Comparison of ENCODE assay signal across 8 cellular contexts in the genomic region with DNA sequence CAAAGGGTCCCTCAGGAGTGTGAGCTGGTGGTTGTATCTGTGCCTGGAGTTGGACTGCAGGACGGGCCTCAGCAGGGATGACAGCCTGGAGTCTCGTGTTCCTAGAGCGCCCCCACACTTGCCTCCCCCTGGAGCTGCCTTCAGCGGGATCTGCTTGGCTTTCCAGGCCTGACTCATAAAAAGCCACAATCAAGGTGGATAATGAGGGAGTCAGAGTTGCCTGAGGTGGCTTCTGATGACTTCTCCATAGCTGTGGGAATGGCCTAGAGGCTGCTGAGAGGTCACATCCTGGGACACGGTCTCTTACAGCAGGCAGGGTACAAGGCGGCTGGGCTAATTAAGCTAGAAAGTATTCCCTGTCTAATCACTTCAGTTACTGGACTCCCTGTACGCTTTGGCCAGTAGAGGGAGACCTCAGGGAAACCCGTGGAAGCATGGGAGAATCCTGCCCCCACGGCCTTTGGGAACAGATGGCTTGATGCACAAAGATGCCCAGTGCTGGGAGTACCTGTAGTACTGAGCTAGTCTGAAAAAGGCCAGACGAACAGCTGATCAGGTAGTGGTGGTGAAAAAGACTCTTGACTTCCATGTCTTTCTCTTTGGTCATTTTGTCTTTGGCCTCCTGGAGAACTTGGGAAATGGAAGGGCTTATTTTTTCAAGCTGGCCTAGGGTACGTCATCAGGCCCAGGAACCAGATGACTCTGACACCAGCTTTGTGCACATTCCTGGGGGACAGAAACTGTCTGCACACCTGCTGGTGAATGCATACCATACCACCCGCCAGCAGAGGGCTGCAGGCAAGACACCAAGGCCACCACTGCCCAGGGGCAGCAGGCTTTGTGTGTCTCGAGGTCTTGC. TPM values are rescaled to one million over a fixed set of nuclear protein-coding genes. Genes with fewer than 3 reads are reported as not detected.
A peak's percentile ranks its signal among the peaks of the same experiment; 100 is the strongest.
DNase-seq lines count a peak whose midpoint lies in the region; ATAC-seq, FAIRE-seq and TF ChIP-seq lines count a peak whose summit lies in the region.

No MANE protein-coding gene starts in this region.

- H3K4me3 Mint-ChIP-seq in Caco-2 (ENCODE audit: unreplicated experiment), result no peak overlapping the region

- peak; percentile 71 to 76 for DNase-seq in Caco-2
- DNase-seq in NCI-H82 (lab: John Stamatoyannopoulos, UW), result peak; percentile 88
- DNase-seq in dorsolateral prefrontal cortex, result peak in 2 of 10 donors; percentile 35 to 84
- DNase-seq in pancreas, result peak in 4 of 6 donors; percentile 48 to 73 (median 63)
- no peak for DNase-seq in stimulated activated naive CD4-positive, alpha-beta T cell (lab: John Stamatoyannopoulos, UW)
- DNase-seq in mesenteric fat pad (ENCODE audit: low spot score), result no peak
- DNase-seq in NCI-H2196 treated with DMSO at 0.1 percent for 48 hours (lab: John Stamatoyannopoulos, UW; ENCODE audit: unreplicated experiment), result no peak

- BruUV-seq in Caco-2 (replicated peaks; lab: Mats Ljungman, UMichigan), result no TSS peak

- intact Hi-C loops in Caco-2 (cut with micrococcal nuclease; ENCODE audit: unreplicated experiment) (loop anchor here (1.0 kb wide), 2 partner anchors 138 to 218 kb away; partner anchors contain the start of gene EPB41L4B), dorsolateral prefrontal cortex (cut with DNase I) (loop anchor here in 1 of 2 donors (10.0 kb wide), 1 partner anchor 142 kb away; the partner anchor contains the start of gene EPB41L4B), pancreas (cut with DNase I) (no loop called here)

- no peaks in the 10 kb centered on the region for H3K4me1 Mint-ChIP-seq in Caco-2 (ENCODE audit: low read depth, unreplicated experiment)

- H3K4me3 ChIP-seq in Caco-2 (ENCODE audit: low read depth, low read length) (no peak overlapping the region), dorsolateral prefrontal cortex (no peak overlapping the region), pancreas (no peak overlapping the region)

- H3K27me3 Mint-ChIP-seq in Caco-2 (ENCODE audit: insufficient read depth, unreplicated experiment), result no peaks in the 10 kb centered on the region

- POLR2A ChIA-PET in Caco-2 (lab: Charles Lee), result no interaction called here

- H3K27me3 ChIP-seq in Caco-2 (replicated peaks; ENCODE audit: control insufficient read depth, insufficient read depth, low read length), result no peaks in the 10 kb centered on the region
- no peaks in the 10 kb centered on the region for H3K27me3 ChIP-seq in dorsolateral prefrontal cortex
- H3K27me3 ChIP-seq in pancreas, result no peaks in the 10 kb centered on the region

- no peaks in the 10 kb centered on the region for H3K9me3 ChIP-seq in Caco-2
- H3K9me3 ChIP-seq in pancreas, result no peaks in the 10 kb centered on the region

- H3K27ac ChIP-seq in dorsolateral prefrontal cortex (no peak overlapping the region), pancreas (no peak overlapping the region)

- no peaks in the 10 kb centered on the region for H3K9me3 Mint-ChIP-seq in Caco-2 (ENCODE audit: unreplicated experiment)

- CTCF ChIA-PET in Caco-2 (lab: Charles Lee), result interaction anchor here (0.6 to 1.5 kb wide), 9 partner anchors 10 to 229 kb away, joined by 3 to 6 read pairs (median 4); no protein-coding TSS in a partner anchor

- FAIRE-seq in pancreas (lab: Jason Lieb, UNC), result no peak

- 58% methylated on average over 13 of the region's 13 CpGs for WGBS in pancreas, 2 donors

- H3K27ac Mint-ChIP-seq in Caco-2 (ENCODE audit: unreplicated experiment), result no peak overlapping the region

- H3K36me3 Mint-ChIP-seq in Caco-2 (ENCODE audit: insufficient read depth, unreplicated experiment), result no peaks in the 10 kb centered on the region

- H3K4me1 ChIP-seq in Caco-2 (no peaks in the 10 kb centered on the region), pancreas (no peaks in the 10 kb centered on the region)

- H3K36me3 ChIP-seq in Caco-2 (ENCODE audit: control insufficient read depth, insufficient read depth, low read length) (no peaks in the 10 kb centered on the region), pancreas (no peaks in the 10 kb centered on the region)

- TF ChIP-seq CTCF in Caco-2 (IDR thresholded peaks at IDR 0.05; ENCODE audit: insufficient read depth in 1 of 2, low read depth in 1 of 2, low read length in 1 of 2, severe bottlenecking in 1 of 2, unreplicated experiment in 1 of 2) (peak; percentile 28 to 68), dorsolateral prefrontal cortex (IDR thresholded peaks at IDR 0.05 in 54 of 56, conservative IDR thresholded peaks at IDR 0.05 in 2 of 56; ENCODE audit: low read depth in 1 of 56, partially characterized antibody in 56 of 56) (peak in 44 of 56 donors; percentile 5 to 52 (median 28)), pancreas (IDR thresholded peaks at IDR 0.05) (peak in 1 of 4 donors; percentile 36)

- peak; percentile 46 for ATAC-seq in GM18907 (IDR thresholded peaks at IDR 0.05; ENCODE audit: unreplicated experiment)
- ATAC-seq in pancreas, result peak; percentile 89 to 96 (median 92)

RNA-seq across cellular contexts. Expression of gene FRRS1L, which starts 16.1 kb away (rescaled TPM):
- total RNA-seq in Caco-2 (2022) (0.30 TPM in 1 of 2 replicates, not detected in the other), dorsolateral prefrontal cortex (100 to 1,000 TPM in 105 of 120 experiments, 10 to 100 TPM in 15; 42.9 to 221 (median 137) TPM), pancreas (1 to 10 TPM in 2 of 6 donors, under 1 TPM in 4; 0.19 to 2.1 (median 0.80) TPM), mesenteric fat pad (0.32 TPM)
- polyA plus RNA-seq in pancreas, result 1 to 10 TPM in 1 of 2 donors, under 1 TPM in 1; 0.42 to 3.0 TPM

Comparison
In these comparisons a context has a peak if more than half of its experiments do, and no peak if none do; other contexts are left out.
1. DNase-seq: peak in Caco-2 (2 of 2), NCI-H82 (single experiment) and pancreas (4 of 6); none in stimulated activated naive CD4-positive, alpha-beta T cell (0 of 6), mesenteric fat pad (single experiment) and NCI-H2196 treated with DMSO at 0.1 percent for 48 hours (single experiment).
2. RNA of gene FRRS1L, which starts 16.1 kb away (total RNA-seq): 42.9 to 221 TPM in dorsolateral prefrontal cortex; 0.19 to 2.1 TPM in pancreas, 0.32 TPM in mesenteric fat pad (single experiment) and 0.30 TPM in Caco-2; every median in the first group is over 10 times any median in the second.